In the genomic region with DNA sequence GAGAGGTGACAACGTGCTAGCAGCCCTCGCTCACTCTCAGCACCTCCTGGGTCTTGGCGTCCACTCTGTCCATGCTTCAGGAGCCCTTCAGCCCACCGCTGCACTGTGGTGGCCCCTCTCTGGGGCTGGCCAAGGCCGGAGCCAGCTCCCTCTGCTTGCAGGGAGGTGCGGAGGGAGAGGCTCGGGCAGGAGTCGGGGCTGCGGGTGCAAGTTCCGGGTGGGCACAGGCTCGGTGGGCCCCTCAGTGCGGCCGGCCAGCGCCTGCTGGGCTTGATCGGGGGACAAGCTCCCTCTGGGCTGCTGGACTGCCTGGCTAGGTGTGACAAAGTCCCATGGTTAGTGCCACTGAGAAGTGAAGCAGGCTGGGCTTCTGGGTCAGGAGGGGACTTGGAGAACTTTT, we compare ENCODE assay signal across 25 cellular contexts.
"Had no signal": no experiment of that assay in that cellular context is flagged by ENCODE, and none has a peak within 500 bp of the region (broad histone marks: within the 10 kb centered on the region; RNA-seq: fewer than 3 reads in every experiment).

No MANE protein-coding gene starts in this region.

- H3K27ac Mint-ChIP-seq: dendritic cell treated with granulocyte-macrophage colony-stimulating factor and Interleukin-4, amounts not matched to agents 40 ng/mL and 50 ng/mL, for 4 days; effector memory CD8-positive, alpha-beta T cell; endodermal cell; immature natural killer cell had no signal

- H3K27ac ChIP-seq: colonic mucosa, epithelial cell of prostate, esophagus squamous epithelium, gastrocnemius medialis, hepatocyte, left lung, lower lobe of right lung had no signal

- DNase-seq: colonic mucosa; cortex of kidney; effector CD8-positive, alpha-beta T cell; effector memory CD8-positive, alpha-beta T cell; endodermal cell; erythroblast; esophagus squamous epithelium; foreskin fibroblast; foreskin melanocyte; gastrocnemius medialis; glutamatergic neuron; head of caudate nucleus; hypothalamus; immature natural killer cell; islet precursor cell; left cardiac atrium; left ventricle myocardium superior; lower lobe of right lung; mesendoderm; midbrain had no signal

- H3K4me2 ChIP-seq: hepatocyte had no signal

- H3K27me3 Mint-ChIP-seq: dendritic cell treated with granulocyte-macrophage colony-stimulating factor and Interleukin-4, amounts not matched to agents 40 ng/mL and 50 ng/mL, for 4 days; effector memory CD8-positive, alpha-beta T cell had no signal

- H3K4me3 Mint-ChIP-seq: dendritic cell treated with granulocyte-macrophage colony-stimulating factor and Interleukin-4, amounts not matched to agents 40 ng/mL and 50 ng/mL, for 4 days; effector memory CD8-positive, alpha-beta T cell; endodermal cell; immature natural killer cell had no signal

- H3K36me3 ChIP-seq: colonic mucosa, esophagus squamous epithelium, gastrocnemius medialis, left lung, lower lobe of right lung had no signal

- H3K4me1 Mint-ChIP-seq: immature natural killer cell had no signal

- H3K4me1 ChIP-seq: colonic mucosa, esophagus squamous epithelium, gastrocnemius medialis, left lung, lower lobe of right lung had no signal

- H2AFZ ChIP-seq: hepatocyte had no signal

- H3K79me2 ChIP-seq: hepatocyte had no signal

- H3K4me3 ChIP-seq: colonic mucosa, esophagus squamous epithelium, gastrocnemius medialis, hepatocyte, left lung, lower lobe of right lung had no signal

- H3K27me3 ChIP-seq: colonic mucosa, esophagus squamous epithelium, gastrocnemius medialis, hepatocyte, left lung had no signal

- H3K36me3 Mint-ChIP-seq: immature natural killer cell had no signal

- ATAC-seq: effector memory CD8-positive, alpha-beta T cell; esophagus mucosa; gastrocnemius medialis; left cardiac atrium; left lung; left ventricle myocardium superior; lower lobe of right lung had no signal

- H3K9me3 ChIP-seq: colonic mucosa, esophagus squamous epithelium, gastrocnemius medialis, lower lobe of right lung had no signal
